ENCODE assay signal across 19 cellular contexts in genomic region chr7:151711435-151711872, GRCh38.
DNase-seq lines count a peak whose midpoint lies in the region; ATAC-seq and TF ChIP-seq lines count a peak whose summit lies in the region.
"Had no signal": no experiment of that assay in that cellular context is flagged by ENCODE, and none has a peak within 500 bp of the region (broad histone marks: within the 10 kb centered on the region; RNA-seq: fewer than 3 reads in every experiment).

No MANE protein-coding gene starts in this region.

- H2BK5ac ChIP-seq in mesenchymal stem cell (ENCODE audit: low read depth, low read length, poor library complexity, severe bottlenecking): no peak overlapping the region

- intact Hi-C loops in heart right ventricle (cut with DNase I) (no loop called here), Right ventricle myocardium superior (cut with DNase I) (no loop called here), upper lobe of right lung (cut with DNase I) (no loop called here)

- H4K8ac ChIP-seq in mesenchymal stem cell (ENCODE audit: low read length): no peak overlapping the region

- H3K27ac ChIP-seq in heart right ventricle: peak overlapping the region in 8 of 10 donors; percentile 48 to 77 (median 68)
- peak overlapping the region; percentile 51 for H3K27ac ChIP-seq in SJSA1
- H3K27ac ChIP-seq in mesenchymal stem cell (ENCODE audit: low read length, poor library complexity, severe bottlenecking): no peak overlapping the region
- H3K27ac ChIP-seq in upper lobe of right lung: peak overlapping the region; percentile 42

- H2AFZ ChIP-seq in mesenchymal stem cell (ENCODE audit: low read depth, low read length): no peak overlapping the region
- H2AFZ ChIP-seq: GM23338 had no signal

- no peak overlapping the region for H2BK120ac ChIP-seq in mesenchymal stem cell (ENCODE audit: low read depth, low read length)

- WGBS in heart right ventricle, 2 donors: 89 to 93% methylated on average over 3 of the region's 3 CpGs
- 92% methylated on average over 3 of the region's 3 CpGs for WGBS in mesenchymal stem cell

- in situ Hi-C loops in KBM-7 (cut with MboI; ENCODE audit: low pct_unique_long_range_greater_than_20kb, low sequenced_read_pairs): no loop called here

- no peaks in the 10 kb centered on the region for H3K79me1 ChIP-seq in mesenchymal stem cell (replicated peaks; ENCODE audit: low read length, poor library complexity, severe bottlenecking)

- no peak for DNase-seq in heart right ventricle
- DNase-seq in Right ventricle myocardium superior: no peak
- no peak for DNase-seq in SJSA1 (ENCODE audit: low read depth in 1 of 2, low spot score in 2 of 2)
- DNase-seq in mesenchymal stem cell: no peak
- no peak for DNase-seq in upper lobe of right lung
- no peak for DNase-seq in KBM-7
- no peak for DNase-seq in kidney tubule cell (ENCODE audit: low spot score)
- DNase-seq: 8988T; CD4-positive, alpha-beta T cell; GDM1; HCEC 1CT; KG1; MV-4-11; NCI-H187 treated with DMSO at 0.1 percent for 48 hours; NCI-H2227 treated with DMSO at 0.1 percent for 48 hours; NCI-H510A treated with DMSO at 0.1 percent for 48 hours; NCI-H774 had no signal

- H3K27me3 ChIP-seq in heart right ventricle (no peaks in the 10 kb centered on the region), SJSA1 (replicated peaks) (no peaks in the 10 kb centered on the region), mesenchymal stem cell (ENCODE audit: control insufficient read depth in 1 of 2, insufficient read depth in 1 of 2, low read length in 2 of 2) (peaks cover 0 to 9% of the 10 kb centered on the region in 2 experiments), upper lobe of right lung (no peaks in the 10 kb centered on the region)

- H3K9me3 ChIP-seq in heart right ventricle (no peaks in the 10 kb centered on the region), SJSA1 (replicated peaks) (no peaks in the 10 kb centered on the region; the same call in 1 of the 2 replicates), mesenchymal stem cell (ENCODE audit: control insufficient read depth, low read length) (no peaks in the 10 kb centered on the region), upper lobe of right lung (no peaks in the 10 kb centered on the region)

- peaks cover 0 to 8% (median 0%) of the 10 kb centered on the region in 9 donors for H3K36me3 ChIP-seq in heart right ventricle
- H3K36me3 ChIP-seq in SJSA1: peaks cover 19% of the 10 kb centered on the region
- H3K36me3 ChIP-seq in mesenchymal stem cell (ENCODE audit: control insufficient read depth in 1 of 2, insufficient read depth in 2 of 2, low read depth in 1 of 2, low read length in 2 of 2): no peaks in the 10 kb centered on the region
- no peaks in the 10 kb centered on the region for H3K36me3 ChIP-seq in upper lobe of right lung

- H3K18ac ChIP-seq in mesenchymal stem cell (ENCODE audit: low read depth in 1 of 2, low read length in 2 of 2): no peak overlapping the region

- no peak overlapping the region for H3K14ac ChIP-seq in mesenchymal stem cell (ENCODE audit: low read length in 2 of 2)

- H3K4me2 ChIP-seq in mesenchymal stem cell (ENCODE audit: low read length, poor library complexity, severe bottlenecking): no peak overlapping the region
- H3K4me2 ChIP-seq: GM23338 had no signal

- H2AK5ac ChIP-seq in mesenchymal stem cell (ENCODE audit: low read length, severe bottlenecking): peak overlapping the region; percentile 34

- ATAC-seq in heart right ventricle: no peak
- no peak for ATAC-seq in Right ventricle myocardium superior (ENCODE audit: poor library complexity)
- no peak for ATAC-seq in upper lobe of right lung
- ATAC-seq in HG03469 (IDR thresholded peaks at IDR 0.05; ENCODE audit: unreplicated experiment): no peak
- ATAC-seq: GM23338 had no signal

- H4K91ac ChIP-seq in mesenchymal stem cell (ENCODE audit: low read length): no peak overlapping the region

- H3K9ac ChIP-seq in mesenchymal stem cell (ENCODE audit: low read length): no peak overlapping the region

- H2BK15ac ChIP-seq in mesenchymal stem cell (ENCODE audit: low read depth, poor library complexity, severe bottlenecking): no peak overlapping the region

- no peak for TF ChIP-seq CTCF in heart right ventricle (IDR thresholded peaks at IDR 0.05)
- TF ChIP-seq CTCF in upper lobe of right lung (IDR thresholded peaks at IDR 0.05): no peak

- no peak overlapping the region for H3K4me3 ChIP-seq in heart right ventricle
- H3K4me3 ChIP-seq in SJSA1: no peak overlapping the region
- H3K4me3 ChIP-seq in mesenchymal stem cell (ENCODE audit: insufficient read depth in 1 of 2, low read depth in 1 of 2, low read length in 2 of 2): no peak overlapping the region
- no peak overlapping the region for H3K4me3 ChIP-seq in upper lobe of right lung
- H3K4me3 ChIP-seq: GM23338 had no signal

- H2BK12ac ChIP-seq in mesenchymal stem cell (ENCODE audit: low read length in 2 of 2): no peak overlapping the region

- peak overlapping the region in 1 of 2 experiments; percentile 9 for H3K4ac ChIP-seq in mesenchymal stem cell (ENCODE audit: low read depth in 1 of 2, low read length in 2 of 2)

- H3K4me1 ChIP-seq in heart right ventricle (peaks cover 8 to 55% (median 23%) of the 10 kb centered on the region in 9 donors), SJSA1 (replicated peaks) (peaks cover 33% of the 10 kb centered on the region), mesenchymal stem cell (ENCODE audit: control insufficient read depth, insufficient read depth, low read depth, low read length) (peaks cover 31% of the 10 kb centered on the region), upper lobe of right lung (peaks cover 8% of the 10 kb centered on the region)

- no peak overlapping the region for H3K23ac ChIP-seq in mesenchymal stem cell (ENCODE audit: low read length in 2 of 2)
